Comparison of ENCODE assay signal across 12 cellular contexts in genomic region chr9:79592736-79593493, GRCh38. TPM values are rescaled to one million over a fixed set of nuclear protein-coding genes. Genes with fewer than 3 reads are reported as not detected.
A peak's percentile ranks its signal among the peaks of the same experiment; 100 is the strongest.
DNase-seq lines count a peak whose midpoint lies in the region; ATAC-seq and TF ChIP-seq lines count a peak whose summit lies in the region.
"Had no signal": no experiment of that assay in that cellular context is flagged by ENCODE, and none has a peak within 500 bp of the region (broad histone marks: within the 10 kb centered on the region; RNA-seq: fewer than 3 reads in every experiment).

No MANE protein-coding gene starts in this region.

- H3K27me3 ChIP-seq in left ventricle myocardium inferior (ENCODE audit: low read depth) = no peaks in the 10 kb centered on the region
- H3K27me3 ChIP-seq: upper lobe of right lung had no signal

- peak; percentile 23 for DNase-seq in activated naive CD4-positive, alpha-beta T cell treated with anti-CD3 and anti-CD28 coated beads, Interleukin-2, amount 10 ng/mL, durations not matched to agents 7 days and 5 days
- no peak for DNase-seq in activated naive CD4-positive, alpha-beta T cell (lab: John Stamatoyannopoulos, UW)
- DNase-seq in Kasumi-1 (lab: John Stamatoyannopoulos, UW) (peak; percentile 39), cardiac septum (ENCODE audit: low spot score) (no peak), left ventricle myocardium inferior (no peak)
- DNase-seq: cortex of kidney; stimulated activated CD4-positive, alpha-beta T cell treated with anti-CD3 and anti-CD28 coated beads, Interleukin-4, amount 100 ng/mL, for 4 hours; upper lobe of right lung had no signal

- CTCF ChIA-PET in activated naive CD4-positive, alpha-beta T cell treated with anti-CD3 and anti-CD28 coated beads, Interleukin-2, amount 10 ng/mL, durations not matched to agents 7 days and 5 days (lab: Charles Lee) = no interaction called here

- TF ChIP-seq CTCF in left ventricle myocardium inferior (IDR thresholded peaks at IDR 0.05; ENCODE audit: borderline replicate concordance) = no peak

- intact Hi-C loops in cardiac septum (cut with DNase I) (no loop called here), left ventricle myocardium inferior (cut with micrococcal nuclease) (loop anchor here (10.0 kb wide), 1 partner anchor 62 kb away; no protein-coding TSS in a partner anchor)

- H3K4me3 ChIP-seq in left ventricle myocardium inferior = no peak overlapping the region
- H3K4me3 ChIP-seq: upper lobe of right lung had no signal

- H3K4me1 Mint-ChIP-seq in activated naive CD4-positive, alpha-beta T cell treated with anti-CD3 and anti-CD28 coated beads, Interleukin-2, amount 10 ng/mL, durations not matched to agents 7 days and 5 days = peaks cover 59% of the 10 kb centered on the region
- H3K4me1 Mint-ChIP-seq: nephron had no signal

- peaks cover 46% of the 10 kb centered on the region for H3K36me3 Mint-ChIP-seq in activated naive CD4-positive, alpha-beta T cell treated with anti-CD3 and anti-CD28 coated beads, Interleukin-2, amount 10 ng/mL, durations not matched to agents 7 days and 5 days

- peak overlapping the region; percentile 43 for H3K27ac Mint-ChIP-seq in activated naive CD4-positive, alpha-beta T cell treated with anti-CD3 and anti-CD28 coated beads, Interleukin-2, amount 10 ng/mL, durations not matched to agents 7 days and 5 days
- H3K27ac Mint-ChIP-seq: nephron had no signal

- ATAC-seq in GM21786 (IDR thresholded peaks at IDR 0.05; ENCODE audit: unreplicated experiment) = no peak
- ATAC-seq: upper lobe of right lung had no signal

- no peaks in the 10 kb centered on the region for H3K9me3 ChIP-seq in left ventricle myocardium inferior (replicated peaks)
- H3K9me3 ChIP-seq: upper lobe of right lung had no signal

- peaks cover 14% of the 10 kb centered on the region for H3K27me3 Mint-ChIP-seq in activated naive CD4-positive, alpha-beta T cell treated with anti-CD3 and anti-CD28 coated beads, Interleukin-2, amount 10 ng/mL, durations not matched to agents 7 days and 5 days

- no peaks in the 10 kb centered on the region for H3K9me3 Mint-ChIP-seq in activated naive CD4-positive, alpha-beta T cell treated with anti-CD3 and anti-CD28 coated beads, Interleukin-2, amount 10 ng/mL, durations not matched to agents 7 days and 5 days
- H3K9me3 Mint-ChIP-seq: nephron had no signal

- H3K4me3 Mint-ChIP-seq in activated naive CD4-positive, alpha-beta T cell treated with anti-CD3 and anti-CD28 coated beads, Interleukin-2, amount 10 ng/mL, durations not matched to agents 7 days and 5 days = peak overlapping the region; percentile 36
- H3K4me3 Mint-ChIP-seq: nephron had no signal

- H3K4me1 ChIP-seq in left ventricle myocardium inferior = peaks cover 8% of the 10 kb centered on the region

- H3K36me3 ChIP-seq in left ventricle myocardium inferior = no peaks in the 10 kb centered on the region
- H3K36me3 ChIP-seq: upper lobe of right lung had no signal

- peak overlapping the region; percentile 22 for H3K27ac ChIP-seq in angular gyrus (ENCODE audit: low read depth, low read length)
- peak overlapping the region; percentile 14 for H3K27ac ChIP-seq in temporal lobe (ENCODE audit: low read depth, low read length)
- no peak overlapping the region for H3K27ac ChIP-seq in left ventricle myocardium inferior (replicated peaks)
- H3K27ac ChIP-seq: upper lobe of right lung had no signal

RNA-seq across cellular contexts. Expression of gene TLE4, which starts 21.1 kb away (rescaled TPM):
- total RNA-seq in temporal lobe (59.5 TPM), cardiac septum (17.4 TPM), left ventricle myocardium inferior (10.3 TPM)

Comparison
In these comparisons a context has a peak if more than half of its experiments do, and no peak if none do; other contexts are left out.
1. DNase-seq: peak in activated naive CD4-positive, alpha-beta T cell treated with anti-CD3 and anti-CD28 coated beads, Interleukin-2, amount 10 ng/mL, durations not matched to agents 7 days and 5 days (single experiment) and Kasumi-1 (2 of 2); none in activated naive CD4-positive, alpha-beta T cell (0 of 4), cardiac septum (single experiment) and left ventricle myocardium inferior (single experiment).